In the genomic region with DNA sequence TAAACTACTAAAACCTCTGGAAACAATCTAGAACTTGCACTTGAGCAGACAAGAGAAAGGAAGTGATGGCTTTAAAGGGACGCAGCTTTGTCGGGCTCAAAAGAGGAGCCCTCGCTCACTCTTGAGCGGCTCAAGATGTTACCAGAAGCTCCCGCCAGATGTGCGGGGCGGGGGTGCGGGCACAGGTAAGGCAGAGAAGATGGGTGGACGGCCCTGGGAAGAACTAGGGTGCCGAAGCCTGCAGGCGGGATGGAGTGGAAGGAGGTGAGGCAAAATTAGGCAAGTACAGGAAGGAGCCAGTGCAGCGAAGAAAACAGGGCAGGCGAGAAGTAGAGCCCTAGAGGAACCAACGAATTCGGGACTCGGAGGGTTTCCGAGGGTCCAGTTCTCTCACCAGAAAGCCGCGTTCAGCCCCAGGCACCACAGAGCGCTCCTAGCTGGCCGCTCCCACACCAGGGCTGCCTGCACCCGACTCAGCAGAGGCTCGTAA, we compare ENCODE assay signal across 2 cellular contexts.
TF ChIP-seq lines count a peak whose summit lies in the region.

No MANE protein-coding gene starts in this region.

TF ChIP-seq in SK-N-SH, 30 proteins besides CTCF, POLR2A, EP300 and RAD21:
- TF ChIP-seq RCOR1 (IDR thresholded peaks at IDR 0.05; ENCODE audit: low read length) = no peak
- TF ChIP-seq YY1 (IDR thresholded peaks at IDR 0.05; ENCODE audit: low read depth) = no peak
- no peak for TF ChIP-seq SMC3 (IDR thresholded peaks at IDR 0.05; ENCODE audit: low read depth, low read length)
- TF ChIP-seq CHD2 (IDR thresholded peaks at IDR 0.05; ENCODE audit: low read length, partially characterized antibody) = no peak
- TF ChIP-seq TCF12 (IDR thresholded peaks at IDR 0.05) = no peak
- no peak for TF ChIP-seq GATA2 (CRISPR knock-in tag; IDR thresholded peaks at IDR 0.05)
- TF ChIP-seq FOXM1 (IDR thresholded peaks at IDR 0.05; ENCODE audit: low read depth) = no peak
- no peak for TF ChIP-seq RXRA (IDR thresholded peaks at IDR 0.05; ENCODE audit: borderline replicate concordance, low read depth)
- TF ChIP-seq SIN3A (IDR thresholded peaks at IDR 0.05; ENCODE audit: borderline replicate concordance, low read depth, low read length) = no peak
- no peak for TF ChIP-seq ELF1 (IDR thresholded peaks at IDR 0.05)
- TF ChIP-seq EZH2phosphoT487 (IDR thresholded peaks at IDR 0.05; ENCODE audit: borderline replicate concordance, low read depth) = no peak
- TF ChIP-seq, protein P1, sequence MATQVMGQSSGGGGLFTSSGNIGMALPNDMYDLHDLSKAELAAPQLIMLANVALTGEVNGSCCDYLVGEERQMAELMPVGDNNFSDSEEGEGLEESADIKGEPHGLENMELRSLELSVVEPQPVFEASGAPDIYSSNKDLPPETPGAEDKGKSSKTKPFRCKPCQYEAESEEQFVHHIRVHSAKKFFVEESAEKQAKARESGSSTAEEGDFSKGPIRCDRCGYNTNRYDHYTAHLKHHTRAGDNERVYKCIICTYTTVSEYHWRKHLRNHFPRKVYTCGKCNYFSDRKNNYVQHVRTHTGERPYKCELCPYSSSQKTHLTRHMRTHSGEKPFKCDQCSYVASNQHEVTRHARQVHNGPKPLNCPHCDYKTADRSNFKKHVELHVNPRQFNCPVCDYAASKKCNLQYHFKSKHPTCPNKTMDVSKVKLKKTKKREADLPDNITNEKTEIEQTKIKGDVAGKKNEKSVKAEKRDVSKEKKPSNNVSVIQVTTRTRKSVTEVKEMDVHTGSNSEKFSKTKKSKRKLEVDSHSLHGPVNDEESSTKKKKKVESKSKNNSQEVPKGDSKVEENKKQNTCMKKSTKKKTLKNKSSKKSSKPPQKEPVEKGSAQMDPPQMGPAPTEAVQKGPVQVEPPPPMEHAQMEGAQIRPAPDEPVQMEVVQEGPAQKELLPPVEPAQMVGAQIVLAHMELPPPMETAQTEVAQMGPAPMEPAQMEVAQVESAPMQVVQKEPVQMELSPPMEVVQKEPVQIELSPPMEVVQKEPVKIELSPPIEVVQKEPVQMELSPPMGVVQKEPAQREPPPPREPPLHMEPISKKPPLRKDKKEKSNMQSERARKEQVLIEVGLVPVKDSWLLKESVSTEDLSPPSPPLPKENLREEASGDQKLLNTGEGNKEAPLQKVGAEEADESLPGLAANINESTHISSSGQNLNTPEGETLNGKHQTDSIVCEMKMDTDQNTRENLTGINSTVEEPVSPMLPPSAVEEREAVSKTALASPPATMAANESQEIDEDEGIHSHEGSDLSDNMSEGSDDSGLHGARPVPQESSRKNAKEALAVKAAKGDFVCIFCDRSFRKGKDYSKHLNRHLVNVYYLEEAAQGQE (IDR thresholded peaks at IDR 0.05; ENCODE audit: low read depth, low read length) = no peak
- no peak for TF ChIP-seq MXI1 (IDR thresholded peaks at IDR 0.05; ENCODE audit: low read depth, low read length)
- TF ChIP-seq JUND (IDR thresholded peaks at IDR 0.05) = no peak
TF ChIP-seq in SK-N-SH: peak in this region for 0.

TF ChIP-seq in endothelial cell of umbilical vein, 7 proteins besides CTCF, POLR2A, EP300 and RAD21:
- TF ChIP-seq EZH2 (IDR thresholded peaks at IDR 0.05; ENCODE audit: borderline replicate concordance, low read depth, low read length, severe bottlenecking) (no peak), FOS (IDR thresholded peaks at IDR 0.05; ENCODE audit: borderline replicate concordance, insufficient read depth, low read length) (no peak), GATA2 (IDR thresholded peaks at IDR 0.05; ENCODE audit: insufficient read depth, insufficient read length, low read depth, low read length) (no peak), MYC (IDR thresholded peaks at IDR 0.05; ENCODE audit: low read depth, low read length) (no peak), JUN (IDR thresholded peaks at IDR 0.05; ENCODE audit: borderline replicate concordance, insufficient read depth, insufficient read length, low read depth) (no peak), POLR2AphosphoS5 (IDR thresholded peaks at IDR 0.05; ENCODE audit: insufficient read depth, low read depth, low read length) (no peak)
- TF ChIP-seq, protein P2, sequence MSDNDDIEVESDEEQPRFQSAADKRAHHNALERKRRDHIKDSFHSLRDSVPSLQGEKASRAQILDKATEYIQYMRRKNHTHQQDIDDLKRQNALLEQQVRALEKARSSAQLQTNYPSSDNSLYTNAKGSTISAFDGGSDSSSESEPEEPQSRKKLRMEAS (IDR thresholded peaks at IDR 0.05; ENCODE audit: insufficient read depth, insufficient read length) = no peak
TF ChIP-seq in endothelial cell of umbilical vein: peak in this region for 0.
